1 cellular context compared by ENCODE assay signal in genomic region chr16:17426451-17426850, GRCh38.
TF ChIP-seq lines count a peak whose summit lies in the region.

No MANE protein-coding gene starts in this region.

TF ChIP-seq in HepG2, 621 proteins besides CTCF, POLR2A, EP300 and RAD21:
- TF ChIP-seq ZBTB40 (IDR thresholded peaks at IDR 0.05) (peak; percentile 82), ZBTB40 (CRISPR knock-in tag; IDR thresholded peaks at IDR 0.05) (peak; percentile 97), AGO2 (optimal IDR thresholded peaks at IDR 0.05; ENCODE audit: low read depth, low read length) (no peak), FOSL2 (CRISPR knock-in tag; IDR thresholded peaks at IDR 0.05) (peak; percentile 21; the same call in 1 of the 2 replicates)
